Comparison of ENCODE assay signal across 9 cellular contexts in the genomic region with DNA sequence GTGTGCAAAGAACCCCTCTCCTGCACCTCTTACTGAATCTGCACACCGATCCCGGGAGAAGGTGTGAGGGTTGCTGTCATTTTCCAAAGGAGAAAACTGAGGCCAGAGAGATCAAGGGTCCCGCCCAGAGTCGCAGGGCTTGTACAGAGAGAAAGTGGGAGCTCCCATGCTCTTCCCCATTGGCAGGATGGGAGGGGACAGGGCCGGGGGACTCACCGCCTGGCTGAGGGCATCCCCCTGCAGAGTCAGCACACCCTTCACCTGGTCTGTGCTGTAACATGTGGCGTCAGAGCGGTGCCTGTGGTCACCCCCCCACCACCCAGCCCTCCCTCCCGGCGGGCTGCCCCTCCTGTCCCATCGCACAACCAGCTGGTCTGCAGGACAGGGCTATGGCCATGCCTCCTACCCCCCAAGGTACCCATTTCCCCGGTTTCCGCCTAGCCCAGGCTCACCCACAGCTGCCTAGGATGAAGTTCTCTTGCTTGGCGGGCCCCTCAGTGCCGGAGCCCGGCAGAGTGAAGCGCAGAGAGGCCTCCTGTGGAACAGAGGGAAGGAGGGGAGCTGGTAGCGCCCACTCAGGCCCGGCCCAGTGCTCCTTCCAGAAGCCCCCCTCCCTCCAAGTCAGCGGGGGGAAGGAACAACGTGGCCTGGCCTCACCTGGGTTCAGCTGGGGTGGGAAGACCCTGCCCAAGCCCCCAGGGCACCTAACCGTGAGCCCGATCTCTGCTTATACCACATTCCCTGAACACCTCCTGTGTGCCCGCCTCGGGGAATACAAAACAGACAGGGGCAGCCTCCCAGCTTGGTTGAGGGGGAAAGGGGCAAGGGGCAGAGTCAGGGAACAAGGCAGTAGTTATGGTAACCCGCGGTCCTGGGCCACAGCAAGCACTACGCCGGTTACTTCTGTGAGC. TPM values are rescaled to one million over a fixed set of nuclear protein-coding genes. Genes with fewer than 3 reads are reported as not detected.
A peak's percentile ranks its signal among the peaks of the same experiment; 100 is the strongest.
DNase-seq lines count a peak whose midpoint lies in the region; ATAC-seq and TF ChIP-seq lines count a peak whose summit lies in the region.
"Had no signal": no experiment of that assay in that cellular context is flagged by ENCODE, and none has a peak within 500 bp of the region (broad histone marks: within the 10 kb centered on the region; RNA-seq: fewer than 3 reads in every experiment).

No MANE protein-coding gene starts in this region.

- H3K27me3 ChIP-seq in liver (ENCODE audit: control insufficient read depth in 4 of 4, insufficient read depth in 4 of 4, low read length in 3 of 4) (no peaks in the 10 kb centered on the region), tibial nerve (no peaks in the 10 kb centered on the region)

- peak overlapping the region; percentile 30 to 72 for H3K9ac ChIP-seq in liver (ENCODE audit: low read depth in 1 of 2, low read length in 2 of 2)

- ATAC-seq in HG02759 (IDR thresholded peaks at IDR 0.05; ENCODE audit: unreplicated experiment): no peak

- in situ Hi-C loops in astrocyte of the spinal cord (cut with HindIII; ENCODE audit: low sequenced_read_pairs): no loop called here

- TF ChIP-seq CTCF in astrocyte of the spinal cord (IDR thresholded peaks at IDR 0.05; ENCODE audit: low read depth, low read length) (no peak), liver (IDR thresholded peaks at IDR 0.05; ENCODE audit: low read depth, low read length, missing input control) (no peak), tibial nerve (IDR thresholded peaks at IDR 0.05) (no peak)

- peaks cover 4 to 23% (median 11%) of the 10 kb centered on the region in 4 donors for H3K36me3 ChIP-seq in liver (ENCODE audit: control insufficient read depth in 4 of 4, insufficient read depth in 3 of 4, low read depth in 1 of 4, low read length in 3 of 4)
- H3K36me3 ChIP-seq in tibial nerve: peaks cover 0 to 60% (median 0%) of the 10 kb centered on the region in 3 donors

- 67% methylated on average over 29 of the region's 29 CpGs for WGBS in liver
- WGBS in tibial nerve, 2 donors: 55 to 56% methylated on average over 24 to 29 of the region's 29 CpGs

- TF ChIP-seq RAD21 in liver (IDR thresholded peaks at IDR 0.05): no peak

- TF ChIP-seq EP300 in tibial nerve (IDR thresholded peaks at IDR 0.05): no peak

- H3K9me3 ChIP-seq in liver (ENCODE audit: control insufficient read depth in 4 of 4, low read length in 3 of 4): no peaks in the 10 kb centered on the region
- no peaks in the 10 kb centered on the region for H3K9me3 ChIP-seq in tibial nerve

- DNase-seq in activated CD8-positive, alpha-beta memory T cell treated with anti-CD3 and anti-CD28 coated beads, Interleukin-2, amount 50 U/mL, for 48 hours: peak; percentile 59
- no peak for DNase-seq in activated CD8-positive, alpha-beta memory T cell treated with anti-CD3 and anti-CD28 coated beads for 24 hours
- DNase-seq in astrocyte of the spinal cord (ENCODE audit: low read depth, low spot score): no peak
- DNase-seq in tibial nerve (ENCODE audit: low spot score in 2 of 2): no peak
- no peak for DNase-seq in NCI-H748 (lab: John Stamatoyannopoulos, UW; ENCODE audit: unreplicated experiment)
- DNase-seq in HuH-7 (ENCODE audit: low spot score): no peak

- H3K27ac ChIP-seq in liver (ENCODE audit: low read depth in 1 of 2, low read length in 2 of 2) (peak overlapping the region; percentile 70), tibial nerve (peak overlapping the region in 3 of 4 donors; percentile 26 to 83 (median 82))

- TF ChIP-seq POLR2A in tibial nerve (IDR thresholded peaks at IDR 0.05): no peak

- H3K4me3 ChIP-seq in astrocyte of the spinal cord (ENCODE audit: low read depth, low read length) (peak overlapping the region; percentile 63), liver (ENCODE audit: low read depth in 1 of 3, low read length in 3 of 3) (peak overlapping the region; percentile 72 to 89 (median 87)), tibial nerve (peak overlapping the region; percentile 75 to 100 (median 82))

- peaks cover 0 to 37% (median 11%) of the 10 kb centered on the region in 4 donors for H3K4me1 ChIP-seq in liver (ENCODE audit: control insufficient read depth in 4 of 4, insufficient read depth in 4 of 4, low read length in 3 of 4)
- H3K4me1 ChIP-seq in tibial nerve: peaks cover 0 to 20% (median 9%) of the 10 kb centered on the region in 4 donors

TF ChIP-seq in liver, 16 proteins besides CTCF, POLR2A, EP300 and RAD21:
- TF ChIP-seq TAF1 (conservative IDR thresholded peaks at IDR 0.05) (no peak), FOXA2 (IDR thresholded peaks at IDR 0.05) (no peak), GABPA (IDR thresholded peaks at IDR 0.05 in 1 of 2, conservative IDR thresholded peaks at IDR 0.05 in 1 of 2) (no peak), ZBTB33 (IDR thresholded peaks at IDR 0.05) (no peak), FOXA1 (IDR thresholded peaks at IDR 0.05) (no peak), HNF4G (IDR thresholded peaks at IDR 0.05) (no peak), RXRA (IDR thresholded peaks at IDR 0.05) (no peak), YY1 (IDR thresholded peaks at IDR 0.05) (no peak), EGR1 (IDR thresholded peaks at IDR 0.05; ENCODE audit: low read depth in 2 of 2) (no peak), HNF4A (conservative IDR thresholded peaks at IDR 0.05) (no peak), SP1 (IDR thresholded peaks at IDR 0.05) (no peak), REST (IDR thresholded peaks at IDR 0.05) (no peak), NR2F2 (IDR thresholded peaks at IDR 0.05) (no peak), JUND (IDR thresholded peaks at IDR 0.05) (no peak)
- TF ChIP-seq, protein P1, sequence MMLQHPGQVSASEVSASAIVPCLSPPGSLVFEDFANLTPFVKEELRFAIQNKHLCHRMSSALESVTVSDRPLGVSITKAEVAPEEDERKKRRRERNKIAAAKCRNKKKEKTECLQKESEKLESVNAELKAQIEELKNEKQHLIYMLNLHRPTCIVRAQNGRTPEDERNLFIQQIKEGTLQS (IDR thresholded peaks at IDR 0.05): no peak
- TF ChIP-seq, protein P2, sequence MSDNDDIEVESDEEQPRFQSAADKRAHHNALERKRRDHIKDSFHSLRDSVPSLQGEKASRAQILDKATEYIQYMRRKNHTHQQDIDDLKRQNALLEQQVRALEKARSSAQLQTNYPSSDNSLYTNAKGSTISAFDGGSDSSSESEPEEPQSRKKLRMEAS (IDR thresholded peaks at IDR 0.05): no peak

RNA-seq across cellular contexts. Expression of gene ROGDI, which starts 1.1 kb away (rescaled TPM):
- total RNA-seq in liver: 10 to 100 TPM; 14.0 to 28.1 TPM
- polyA plus RNA-seq in liver: 10 to 100 TPM; 16.1 to 18.6 TPM
- 10 to 100 TPM; 10.5 to 28.5 (median 16.8) TPM for total RNA-seq in tibial nerve

RNA-seq across cellular contexts. Expression of gene SMIM22, which starts 6.1 kb away (rescaled TPM):
- total RNA-seq in liver (1 to 10 TPM in 1 of 2 donors, not detected in 1; 1.2 TPM), tibial nerve (not detected)
- polyA plus RNA-seq in liver: under 1 TPM; 0.49 to 0.72 TPM
- total RNA-seq: T-helper 2 cell treated with Interferon-gamma antibody and Interleukin-4, amounts not matched to agents 100 ng/mL and 5 ng/mL, for 36 hours had no signal

RNA-seq across cellular contexts. Expression of gene SEPTIN12, which starts 13.2 kb away (rescaled TPM):
- not detected for total RNA-seq in liver
- polyA plus RNA-seq in liver: not detected
- not detected for total RNA-seq in tibial nerve
- total RNA-seq: T-helper 2 cell treated with Interferon-gamma antibody and Interleukin-4, amounts not matched to agents 100 ng/mL and 5 ng/mL, for 36 hours had no signal

RNA-seq across cellular contexts. Expression of gene ZNF500, which starts 34.3 kb away (rescaled TPM):
- total RNA-seq in liver: 1 to 10 TPM; 5.9 to 7.4 TPM
- polyA plus RNA-seq in liver: 1 to 10 TPM; 3.0 to 4.0 TPM
- 10 to 100 TPM; 20.3 to 43.2 (median 34.4) TPM for total RNA-seq in tibial nerve

RNA-seq across cellular contexts. Expression of gene GLYR1, which starts 45.8 kb away (rescaled TPM):
- total RNA-seq in liver (10 to 100 TPM; 43.7 to 50.2 TPM), tibial nerve (10 to 100 TPM; 42.0 to 59.4 (median 50.9) TPM)
- 10 to 100 TPM; 18.1 to 37.4 TPM for polyA plus RNA-seq in liver
